1 cellular context compared by ENCODE assay signal in the genomic region with DNA sequence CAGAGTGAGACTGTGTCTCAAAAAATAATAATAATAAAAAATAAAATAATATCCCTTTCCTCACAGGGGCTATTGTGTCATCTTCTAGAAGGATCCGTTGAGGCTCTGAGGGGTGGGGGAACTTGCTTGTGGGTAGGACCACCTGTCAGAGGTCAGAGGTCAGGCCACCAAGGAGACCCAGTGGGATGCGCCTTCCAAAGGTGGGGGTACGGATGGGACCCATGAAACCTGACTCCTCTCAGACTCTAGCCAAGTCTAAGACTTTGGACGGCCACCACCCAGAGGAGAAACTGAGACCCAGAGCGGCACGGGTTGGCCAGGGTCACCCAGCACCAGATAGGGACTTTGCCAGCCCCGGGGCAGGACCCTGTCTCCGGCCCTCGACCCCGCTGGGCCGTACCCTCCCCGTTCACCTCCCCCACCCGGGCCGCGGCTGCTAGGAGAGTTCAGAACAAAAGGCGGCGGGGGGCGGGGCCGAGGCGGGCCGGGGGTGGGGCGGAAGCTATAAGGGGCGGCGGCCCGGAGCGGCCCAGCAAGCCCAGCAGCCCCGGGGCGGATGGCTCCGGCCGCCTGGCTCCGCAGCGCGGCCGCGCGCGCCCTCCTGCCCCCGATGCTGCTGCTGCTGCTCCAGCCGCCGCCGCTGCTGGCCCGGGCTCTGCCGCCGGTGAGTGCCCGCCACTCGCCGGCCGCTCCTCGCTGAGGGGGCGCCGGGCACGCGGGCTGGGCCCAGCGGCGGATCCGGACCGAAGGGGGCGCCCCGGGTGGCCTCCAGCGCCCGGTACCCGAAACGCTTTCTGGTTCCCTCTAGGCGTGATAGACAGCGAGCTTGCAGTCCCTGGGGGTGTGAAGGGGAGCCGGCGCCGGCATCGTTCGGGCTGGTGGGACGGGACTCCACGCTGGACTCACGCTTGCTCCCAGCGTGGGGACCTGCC.
TF ChIP-seq lines count a peak whose summit lies in the region.

A gene with protein sequence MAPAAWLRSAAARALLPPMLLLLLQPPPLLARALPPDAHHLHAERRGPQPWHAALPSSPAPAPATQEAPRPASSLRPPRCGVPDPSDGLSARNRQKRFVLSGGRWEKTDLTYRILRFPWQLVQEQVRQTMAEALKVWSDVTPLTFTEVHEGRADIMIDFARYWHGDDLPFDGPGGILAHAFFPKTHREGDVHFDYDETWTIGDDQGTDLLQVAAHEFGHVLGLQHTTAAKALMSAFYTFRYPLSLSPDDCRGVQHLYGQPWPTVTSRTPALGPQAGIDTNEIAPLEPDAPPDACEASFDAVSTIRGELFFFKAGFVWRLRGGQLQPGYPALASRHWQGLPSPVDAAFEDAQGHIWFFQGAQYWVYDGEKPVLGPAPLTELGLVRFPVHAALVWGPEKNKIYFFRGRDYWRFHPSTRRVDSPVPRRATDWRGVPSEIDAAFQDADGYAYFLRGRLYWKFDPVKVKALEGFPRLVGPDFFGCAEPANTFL (plus strand): TSS at position 535 of the 932 bp plus-strand sequence. CDS start 22 bp downstream, at position 557.

TF ChIP-seq in K562, 482 proteins besides CTCF, POLR2A, EP300 and RAD21 (continued from another document and continues in another):
- TF ChIP-seq, protein P1, sequence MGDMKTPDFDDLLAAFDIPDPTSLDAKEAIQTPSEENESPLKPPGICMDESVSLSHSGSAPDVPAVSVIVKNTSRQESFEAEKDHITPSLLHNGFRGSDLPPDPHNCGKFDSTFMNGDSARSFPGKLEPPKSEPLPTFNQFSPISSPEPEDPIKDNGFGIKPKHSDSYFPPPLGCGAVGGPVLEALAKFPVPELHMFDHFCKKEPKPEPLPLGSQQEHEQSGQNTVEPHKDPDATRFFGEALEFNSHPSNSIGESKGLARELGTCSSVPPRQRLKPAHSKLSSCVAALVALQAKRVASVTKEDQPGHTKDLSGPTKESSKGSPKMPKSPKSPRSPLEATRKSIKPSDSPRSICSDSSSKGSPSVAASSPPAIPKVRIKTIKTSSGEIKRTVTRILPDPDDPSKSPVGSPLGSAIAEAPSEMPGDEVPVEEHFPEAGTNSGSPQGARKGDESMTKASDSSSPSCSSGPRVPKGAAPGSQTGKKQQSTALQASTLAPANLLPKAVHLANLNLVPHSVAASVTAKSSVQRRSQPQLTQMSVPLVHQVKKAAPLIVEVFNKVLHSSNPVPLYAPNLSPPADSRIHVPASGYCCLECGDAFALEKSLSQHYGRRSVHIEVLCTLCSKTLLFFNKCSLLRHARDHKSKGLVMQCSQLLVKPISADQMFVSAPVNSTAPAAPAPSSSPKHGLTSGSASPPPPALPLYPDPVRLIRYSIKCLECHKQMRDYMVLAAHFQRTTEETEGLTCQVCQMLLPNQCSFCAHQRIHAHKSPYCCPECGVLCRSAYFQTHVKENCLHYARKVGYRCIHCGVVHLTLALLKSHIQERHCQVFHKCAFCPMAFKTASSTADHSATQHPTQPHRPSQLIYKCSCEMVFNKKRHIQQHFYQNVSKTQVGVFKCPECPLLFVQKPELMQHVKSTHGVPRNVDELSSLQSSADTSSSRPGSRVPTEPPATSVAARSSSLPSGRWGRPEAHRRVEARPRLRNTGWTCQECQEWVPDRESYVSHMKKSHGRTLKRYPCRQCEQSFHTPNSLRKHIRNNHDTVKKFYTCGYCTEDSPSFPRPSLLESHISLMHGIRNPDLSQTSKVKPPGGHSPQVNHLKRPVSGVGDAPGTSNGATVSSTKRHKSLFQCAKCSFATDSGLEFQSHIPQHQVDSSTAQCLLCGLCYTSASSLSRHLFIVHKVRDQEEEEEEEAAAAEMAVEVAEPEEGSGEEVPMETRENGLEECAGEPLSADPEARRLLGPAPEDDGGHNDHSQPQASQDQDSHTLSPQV (IDR thresholded peaks at IDR 0.05), result peak; percentile 30; the same call in 1 of the 2 replicates
- TF ChIP-seq CTBP1 (IDR thresholded peaks at IDR 0.05; ENCODE audit: borderline replicate concordance) (0 out of 2 replicates have a peak, but pooled peaks have one; percentile 11), ZNF311 (CRISPR knock-in tag; IDR thresholded peaks at IDR 0.05) (no peak), SMARCE1 (IDR thresholded peaks at IDR 0.05) (no peak), POLR3A (IDR thresholded peaks at IDR 0.05; ENCODE audit: borderline replicate concordance, extremely low read depth, insufficient read depth, insufficient read length) (no peak), SMARCB1 (IDR thresholded peaks at IDR 0.05; ENCODE audit: insufficient read length, low read depth) (no peak), CCNT2 (IDR thresholded peaks at IDR 0.05; ENCODE audit: borderline replicate concordance, extremely low read depth, insufficient read length, low read depth, low read length) (peak; percentile 53), NR4A1 (CRISPR knock-in tag; IDR thresholded peaks at IDR 0.05) (no peak), NR4A1 (tag; IDR thresholded peaks at IDR 0.05) (no peak), POU5F1 (IDR thresholded peaks at IDR 0.05; ENCODE audit: borderline replicate concordance, low read depth, low read length, partially characterized antibody) (no peak), ZNF253 (CRISPR knock-in tag; conservative IDR thresholded peaks at IDR 0.05) (no peak), RNF2 (IDR thresholded peaks at IDR 0.05) (no peak), RBFOX2 (IDR thresholded peaks at IDR 0.05; ENCODE audit: low read depth, low read length) (peak; percentile 56), CBX3 (IDR thresholded peaks at IDR 0.05; ENCODE audit: borderline replicate concordance in 1 of 2, low read length in 2 of 2) (no peak), POLR2B (IDR thresholded peaks at IDR 0.05; ENCODE audit: low read depth, partially characterized antibody) (no peak), FIP1L1 (IDR thresholded peaks at IDR 0.05; ENCODE audit: low read depth, low read length, poor library complexity, severe bottlenecking) (no peak), ZNF384 (IDR thresholded peaks at IDR 0.05; ENCODE audit: low read depth, low read length) (no peak), RBM25 (IDR thresholded peaks at IDR 0.05; ENCODE audit: low read depth, low read length, severe bottlenecking) (peak; percentile 44), FOXP1 (CRISPR knock-in tag; IDR thresholded peaks at IDR 0.05) (no peak), MCM3 (IDR thresholded peaks at IDR 0.05) (no peak), MTA3 (IDR thresholded peaks at IDR 0.05; ENCODE audit: borderline replicate concordance) (no peak), ZNF197 (CRISPR knock-in tag; IDR thresholded peaks at IDR 0.05; ENCODE audit: low read depth) (no peak), TAL1 (IDR thresholded peaks at IDR 0.05) (no peak), ZNF23 (CRISPR knock-in tag; IDR thresholded peaks at IDR 0.05) (no peak), KDM2B (CRISPR knock-in tag; IDR thresholded peaks at IDR 0.05) (no peak), MTA1 (IDR thresholded peaks at IDR 0.05; ENCODE audit: borderline replicate concordance) (no peak)
- TF ChIP-seq, protein P2, sequence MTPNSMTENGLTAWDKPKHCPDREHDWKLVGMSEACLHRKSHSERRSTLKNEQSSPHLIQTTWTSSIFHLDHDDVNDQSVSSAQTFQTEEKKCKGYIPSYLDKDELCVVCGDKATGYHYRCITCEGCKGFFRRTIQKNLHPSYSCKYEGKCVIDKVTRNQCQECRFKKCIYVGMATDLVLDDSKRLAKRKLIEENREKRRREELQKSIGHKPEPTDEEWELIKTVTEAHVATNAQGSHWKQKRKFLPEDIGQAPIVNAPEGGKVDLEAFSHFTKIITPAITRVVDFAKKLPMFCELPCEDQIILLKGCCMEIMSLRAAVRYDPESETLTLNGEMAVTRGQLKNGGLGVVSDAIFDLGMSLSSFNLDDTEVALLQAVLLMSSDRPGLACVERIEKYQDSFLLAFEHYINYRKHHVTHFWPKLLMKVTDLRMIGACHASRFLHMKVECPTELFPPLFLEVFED (CRISPR knock-in tag; conservative IDR thresholded peaks at IDR 0.05), result no peak
- TF ChIP-seq, protein P3, sequence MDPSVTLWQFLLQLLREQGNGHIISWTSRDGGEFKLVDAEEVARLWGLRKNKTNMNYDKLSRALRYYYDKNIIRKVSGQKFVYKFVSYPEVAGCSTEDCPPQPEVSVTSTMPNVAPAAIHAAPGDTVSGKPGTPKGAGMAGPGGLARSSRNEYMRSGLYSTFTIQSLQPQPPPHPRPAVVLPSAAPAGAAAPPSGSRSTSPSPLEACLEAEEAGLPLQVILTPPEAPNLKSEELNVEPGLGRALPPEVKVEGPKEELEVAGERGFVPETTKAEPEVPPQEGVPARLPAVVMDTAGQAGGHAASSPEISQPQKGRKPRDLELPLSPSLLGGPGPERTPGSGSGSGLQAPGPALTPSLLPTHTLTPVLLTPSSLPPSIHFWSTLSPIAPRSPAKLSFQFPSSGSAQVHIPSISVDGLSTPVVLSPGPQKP (CRISPR knock-in tag; IDR thresholded peaks at IDR 0.05), result no peak
- TF ChIP-seq, protein P4, sequence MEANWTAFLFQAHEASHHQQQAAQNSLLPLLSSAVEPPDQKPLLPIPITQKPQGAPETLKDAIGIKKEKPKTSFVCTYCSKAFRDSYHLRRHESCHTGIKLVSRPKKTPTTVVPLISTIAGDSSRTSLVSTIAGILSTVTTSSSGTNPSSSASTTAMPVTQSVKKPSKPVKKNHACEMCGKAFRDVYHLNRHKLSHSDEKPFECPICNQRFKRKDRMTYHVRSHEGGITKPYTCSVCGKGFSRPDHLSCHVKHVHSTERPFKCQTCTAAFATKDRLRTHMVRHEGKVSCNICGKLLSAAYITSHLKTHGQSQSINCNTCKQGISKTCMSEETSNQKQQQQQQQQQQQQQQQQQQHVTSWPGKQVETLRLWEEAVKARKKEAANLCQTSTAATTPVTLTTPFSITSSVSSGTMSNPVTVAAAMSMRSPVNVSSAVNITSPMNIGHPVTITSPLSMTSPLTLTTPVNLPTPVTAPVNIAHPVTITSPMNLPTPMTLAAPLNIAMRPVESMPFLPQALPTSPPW (CRISPR knock-in tag; IDR thresholded peaks at IDR 0.05), result peak; percentile 22; the same call in 1 of the 2 replicates
- TF ChIP-seq, protein P5, sequence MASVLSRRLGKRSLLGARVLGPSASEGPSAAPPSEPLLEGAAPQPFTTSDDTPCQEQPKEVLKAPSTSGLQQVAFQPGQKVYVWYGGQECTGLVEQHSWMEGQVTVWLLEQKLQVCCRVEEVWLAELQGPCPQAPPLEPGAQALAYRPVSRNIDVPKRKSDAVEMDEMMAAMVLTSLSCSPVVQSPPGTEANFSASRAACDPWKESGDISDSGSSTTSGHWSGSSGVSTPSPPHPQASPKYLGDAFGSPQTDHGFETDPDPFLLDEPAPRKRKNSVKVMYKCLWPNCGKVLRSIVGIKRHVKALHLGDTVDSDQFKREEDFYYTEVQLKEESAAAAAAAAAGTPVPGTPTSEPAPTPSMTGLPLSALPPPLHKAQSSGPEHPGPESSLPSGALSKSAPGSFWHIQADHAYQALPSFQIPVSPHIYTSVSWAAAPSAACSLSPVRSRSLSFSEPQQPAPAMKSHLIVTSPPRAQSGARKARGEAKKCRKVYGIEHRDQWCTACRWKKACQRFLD (CRISPR knock-in tag; IDR thresholded peaks at IDR 0.05), result no peak
- TF ChIP-seq, protein P6, sequence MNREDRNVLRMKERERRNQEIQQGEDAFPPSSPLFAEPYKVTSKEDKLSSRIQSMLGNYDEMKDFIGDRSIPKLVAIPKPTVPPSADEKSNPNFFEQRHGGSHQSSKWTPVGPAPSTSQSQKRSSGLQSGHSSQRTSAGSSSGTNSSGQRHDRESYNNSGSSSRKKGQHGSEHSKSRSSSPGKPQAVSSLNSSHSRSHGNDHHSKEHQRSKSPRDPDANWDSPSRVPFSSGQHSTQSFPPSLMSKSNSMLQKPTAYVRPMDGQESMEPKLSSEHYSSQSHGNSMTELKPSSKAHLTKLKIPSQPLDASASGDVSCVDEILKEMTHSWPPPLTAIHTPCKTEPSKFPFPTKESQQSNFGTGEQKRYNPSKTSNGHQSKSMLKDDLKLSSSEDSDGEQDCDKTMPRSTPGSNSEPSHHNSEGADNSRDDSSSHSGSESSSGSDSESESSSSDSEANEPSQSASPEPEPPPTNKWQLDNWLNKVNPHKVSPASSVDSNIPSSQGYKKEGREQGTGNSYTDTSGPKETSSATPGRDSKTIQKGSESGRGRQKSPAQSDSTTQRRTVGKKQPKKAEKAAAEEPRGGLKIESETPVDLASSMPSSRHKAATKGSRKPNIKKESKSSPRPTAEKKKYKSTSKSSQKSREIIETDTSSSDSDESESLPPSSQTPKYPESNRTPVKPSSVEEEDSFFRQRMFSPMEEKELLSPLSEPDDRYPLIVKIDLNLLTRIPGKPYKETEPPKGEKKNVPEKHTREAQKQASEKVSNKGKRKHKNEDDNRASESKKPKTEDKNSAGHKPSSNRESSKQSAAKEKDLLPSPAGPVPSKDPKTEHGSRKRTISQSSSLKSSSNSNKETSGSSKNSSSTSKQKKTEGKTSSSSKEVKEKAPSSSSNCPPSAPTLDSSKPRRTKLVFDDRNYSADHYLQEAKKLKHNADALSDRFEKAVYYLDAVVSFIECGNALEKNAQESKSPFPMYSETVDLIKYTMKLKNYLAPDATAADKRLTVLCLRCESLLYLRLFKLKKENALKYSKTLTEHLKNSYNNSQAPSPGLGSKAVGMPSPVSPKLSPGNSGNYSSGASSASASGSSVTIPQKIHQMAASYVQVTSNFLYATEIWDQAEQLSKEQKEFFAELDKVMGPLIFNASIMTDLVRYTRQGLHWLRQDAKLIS (CRISPR knock-in tag; IDR thresholded peaks at IDR 0.05), result no peak
- TF ChIP-seq, protein P7, sequence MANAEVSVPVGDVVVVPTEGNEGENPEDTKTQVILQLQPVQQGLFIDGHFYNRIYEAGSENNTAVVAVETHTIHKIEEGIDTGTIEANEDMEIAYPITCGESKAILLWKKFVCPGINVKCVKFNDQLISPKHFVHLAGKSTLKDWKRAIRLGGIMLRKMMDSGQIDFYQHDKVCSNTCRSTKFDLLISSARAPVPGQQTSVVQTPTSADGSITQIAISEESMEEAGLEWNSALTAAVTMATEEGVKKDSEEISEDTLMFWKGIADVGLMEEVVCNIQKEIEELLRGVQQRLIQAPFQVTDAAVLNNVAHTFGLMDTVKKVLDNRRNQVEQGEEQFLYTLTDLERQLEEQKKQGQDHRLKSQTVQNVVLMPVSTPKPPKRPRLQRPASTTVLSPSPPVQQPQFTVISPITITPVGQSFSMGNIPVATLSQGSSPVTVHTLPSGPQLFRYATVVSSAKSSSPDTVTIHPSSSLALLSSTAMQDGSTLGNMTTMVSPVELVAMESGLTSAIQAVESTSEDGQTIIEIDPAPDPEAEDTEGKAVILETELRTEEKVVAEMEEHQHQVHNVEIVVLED (CRISPR knock-in tag; IDR thresholded peaks at IDR 0.05), result no peak
- TF ChIP-seq, protein P8, sequence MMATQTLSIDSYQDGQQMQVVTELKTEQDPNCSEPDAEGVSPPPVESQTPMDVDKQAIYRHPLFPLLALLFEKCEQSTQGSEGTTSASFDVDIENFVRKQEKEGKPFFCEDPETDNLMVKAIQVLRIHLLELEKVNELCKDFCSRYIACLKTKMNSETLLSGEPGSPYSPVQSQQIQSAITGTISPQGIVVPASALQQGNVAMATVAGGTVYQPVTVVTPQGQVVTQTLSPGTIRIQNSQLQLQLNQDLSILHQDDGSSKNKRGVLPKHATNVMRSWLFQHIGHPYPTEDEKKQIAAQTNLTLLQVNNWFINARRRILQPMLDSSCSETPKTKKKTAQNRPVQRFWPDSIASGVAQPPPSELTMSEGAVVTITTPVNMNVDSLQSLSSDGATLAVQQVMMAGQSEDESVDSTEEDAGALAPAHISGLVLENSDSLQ (IDR thresholded peaks at IDR 0.05), result 0 out of 2 replicates have a peak, but pooled peaks have one; percentile 43
- TF ChIP-seq, protein P9, sequence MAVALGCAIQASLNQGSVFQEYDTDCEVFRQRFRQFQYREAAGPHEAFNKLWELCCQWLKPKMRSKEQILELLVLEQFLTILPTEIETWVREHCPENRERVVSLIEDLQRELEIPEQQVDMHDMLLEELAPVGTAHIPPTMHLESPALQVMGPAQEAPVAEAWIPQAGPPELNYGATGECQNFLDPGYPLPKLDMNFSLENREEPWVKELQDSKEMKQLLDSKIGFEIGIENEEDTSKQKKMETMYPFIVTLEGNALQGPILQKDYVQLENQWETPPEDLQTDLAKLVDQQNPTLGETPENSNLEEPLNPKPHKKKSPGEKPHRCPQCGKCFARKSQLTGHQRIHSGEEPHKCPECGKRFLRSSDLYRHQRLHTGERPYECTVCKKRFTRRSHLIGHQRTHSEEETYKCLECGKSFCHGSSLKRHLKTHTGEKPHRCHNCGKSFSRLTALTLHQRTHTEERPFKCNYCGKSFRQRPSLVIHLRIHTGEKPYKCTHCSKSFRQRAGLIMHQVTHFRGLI (CRISPR knock-in tag; IDR thresholded peaks at IDR 0.05), result no peak
